In the genomic region with DNA sequence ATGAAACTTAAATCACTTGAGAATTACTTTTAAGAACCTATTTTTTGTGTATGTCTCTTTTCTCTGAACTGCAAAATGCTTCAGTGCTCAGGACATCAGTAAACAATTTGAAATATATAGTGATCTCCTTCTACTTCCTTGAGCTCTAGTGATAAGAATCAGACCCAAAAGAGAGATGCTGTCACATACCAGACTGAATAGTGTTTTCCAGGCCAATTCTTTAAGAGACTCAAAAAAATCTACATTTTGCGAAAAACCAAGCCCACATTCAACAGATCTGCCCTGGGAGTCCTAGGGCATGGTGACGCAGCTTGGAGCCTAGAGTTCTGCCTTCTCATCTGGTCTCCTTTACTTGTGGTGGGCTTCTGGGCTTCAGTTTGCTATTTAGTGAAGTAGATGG, we compare ENCODE assay signal across 28 cellular contexts.
"Had no signal": no experiment of that assay in that cellular context is flagged by ENCODE, and none has a peak within 500 bp of the region (broad histone marks: within the 10 kb centered on the region; RNA-seq: fewer than 3 reads in every experiment).

No MANE protein-coding gene starts in this region.

- H3K36me3 ChIP-seq: adrenal gland had no signal

- H3K9me3 ChIP-seq: adrenal gland, body of pancreas had no signal

- H3K4me3 ChIP-seq: adrenal gland, body of pancreas, SK-N-MC had no signal

- H3K27me3 ChIP-seq: adrenal gland, body of pancreas had no signal

- H3K4me1 ChIP-seq: adrenal gland, body of pancreas had no signal

- DNase-seq: activated B cell treated with CpG ODN at 0.5 μM for 24 hours; activated CD4-positive, alpha-beta memory T cell treated with anti-CD3 and anti-CD28 coated beads for 36 hours; activated CD4-positive, alpha-beta T cell treated with anti-CD3 and anti-CD28 coated beads for 1 hour; activated CD4-positive, alpha-beta T cell treated with anti-CD3 and anti-CD28 coated beads, Interleukin-2, amount 10 ng/mL, durations not matched to agents 24 days and 14 days; activated CD8-positive, alpha-beta memory T cell treated with anti-CD3 and anti-CD28 coated beads for 24 hours; activated gamma-delta T cell; activated naive CD4-positive, alpha-beta T cell treated with anti-CD3 and anti-CD28 coated beads, Interleukin-2, amount 10 ng/mL, durations not matched to agents 7 days and 5 days; activated naive CD8-positive, alpha-beta T cell treated with anti-CD3 and anti-CD28 coated beads for 36 hours; activated T-cell treated with anti-CD3 and anti-CD28 coated beads, Interleukin-2, amount 50 U/mL, for 4 hours; adrenal gland; aorta; body of pancreas; Kasumi-1; KBM-7; NCI-H1105 treated with DMSO at 0.1 percent for 48 hours; NCI-H1436 treated with DMSO at 0.1 percent for 48 hours; NCI-H187; NCI-H2081; NCI-H2171; NCI-H2227 treated with DMSO at 0.1 percent for 48 hours; NCI-H446 treated with DMSO at 0.1 percent for 48 hours; NCI-H526; NCI-H82; SIG-M5; T-cell; T-helper 2 cell; T1000 had no signal

- H3K27ac ChIP-seq: adrenal gland, body of pancreas, SK-N-MC had no signal
